In the genomic region with DNA sequence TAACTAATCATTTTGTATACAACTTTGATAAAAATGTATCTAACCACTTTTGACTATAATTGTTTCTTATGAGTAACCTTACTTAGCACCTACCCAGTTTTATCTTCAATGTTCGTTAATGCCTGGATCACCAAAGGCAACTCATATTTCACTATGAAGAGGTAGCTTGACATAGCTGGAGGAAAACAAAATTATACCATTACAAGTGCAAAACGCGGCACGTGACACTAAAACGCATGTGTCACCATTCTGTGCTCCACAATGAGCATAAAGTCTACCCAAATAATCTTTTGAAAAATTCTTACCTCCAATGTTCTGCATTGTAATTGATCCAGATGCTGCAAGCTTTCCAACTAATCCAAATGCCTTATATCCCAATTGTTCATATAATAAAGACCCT, we compare ENCODE assay signal across 12 cellular contexts. TPM values are rescaled to one million over a fixed set of nuclear protein-coding genes. Genes with fewer than 3 reads are reported as not detected.
A peak's percentile ranks its signal among the peaks of the same experiment; 100 is the strongest.
DNase-seq lines count a peak whose midpoint lies in the region; ATAC-seq and TF ChIP-seq lines count a peak whose summit lies in the region.
"Had no signal": no experiment of that assay in that cellular context is flagged by ENCODE, and none has a peak within 500 bp of the region (broad histone marks: within the 10 kb centered on the region; RNA-seq: fewer than 3 reads in every experiment).

No MANE protein-coding gene starts in this region.

- peaks cover 89% of the 10 kb centered on the region for H3K36me3 Mint-ChIP-seq in activated CD4-positive, alpha-beta memory T cell treated with anti-CD3 and anti-CD28 coated beads for 36 hours
- H3K36me3 Mint-ChIP-seq in activated CD4-positive, alpha-beta memory T cell treated with anti-CD3 and anti-CD28 coated beads, Interleukin-2, amount 10 ng/mL, durations not matched to agents 7 days and 5 days (ENCODE audit: low read depth) = peaks cover 97% of the 10 kb centered on the region
- peaks cover 67% of the 10 kb centered on the region for H3K36me3 Mint-ChIP-seq in type B pancreatic cell

- ATAC-seq in lower lobe of right lung = no peak
- ATAC-seq: body of pancreas had no signal

- no peaks in the 10 kb centered on the region for H3K27me3 ChIP-seq in ascending aorta
- H3K27me3 ChIP-seq in lower lobe of right lung (ENCODE audit: low read depth) = no peaks in the 10 kb centered on the region
- H3K27me3 ChIP-seq: body of pancreas, spleen had no signal

- DNase-seq in activated CD4-positive, alpha-beta memory T cell treated with anti-CD3 and anti-CD28 coated beads for 36 hours = no peak
- no peak for DNase-seq in activated CD4-positive, alpha-beta memory T cell treated with anti-CD3 and anti-CD28 coated beads, Interleukin-2, amount 10 ng/mL, durations not matched to agents 7 days and 5 days
- DNase-seq in ascending aorta (ENCODE audit: low spot score in 2 of 2) (no peak), lower lobe of right lung (no peak), type B pancreatic cell (ENCODE audit: extremely low spot score, unreplicated experiment) (no peak), GM10248 (ENCODE audit: extremely low spot score) (no peak), NCI-H2107 (lab: John Stamatoyannopoulos, UW) (no peak)
- no peak for DNase-seq in stimulated activated CD4-positive, alpha-beta T cell treated with anti-CD3 and anti-CD28 coated beads, Interleukin-15, amount 100 ng/mL, for 24 hours
- DNase-seq: activated CD4-positive, alpha-beta T cell treated with anti-CD3 and anti-CD28 coated beads for 4 hours; body of pancreas; NCI-H2081; spleen had no signal

- peaks cover 20 to 64% of the 10 kb centered on the region in 2 donors for H3K4me1 ChIP-seq in ascending aorta
- H3K4me1 ChIP-seq in lower lobe of right lung = peaks cover 73% of the 10 kb centered on the region

- H3K9me3 Mint-ChIP-seq in activated CD4-positive, alpha-beta memory T cell treated with anti-CD3 and anti-CD28 coated beads for 36 hours = no peaks in the 10 kb centered on the region
- no peaks in the 10 kb centered on the region for H3K9me3 Mint-ChIP-seq in activated CD4-positive, alpha-beta memory T cell treated with anti-CD3 and anti-CD28 coated beads, Interleukin-2, amount 10 ng/mL, durations not matched to agents 7 days and 5 days
- H3K9me3 Mint-ChIP-seq in type B pancreatic cell = no peaks in the 10 kb centered on the region

- peaks cover 6% of the 10 kb centered on the region for H3K27me3 Mint-ChIP-seq in activated CD4-positive, alpha-beta memory T cell treated with anti-CD3 and anti-CD28 coated beads for 36 hours
- no peaks in the 10 kb centered on the region for H3K27me3 Mint-ChIP-seq in activated CD4-positive, alpha-beta memory T cell treated with anti-CD3 and anti-CD28 coated beads, Interleukin-2, amount 10 ng/mL, durations not matched to agents 7 days and 5 days
- H3K27me3 Mint-ChIP-seq in type B pancreatic cell = no peaks in the 10 kb centered on the region

- H3K4me3 Mint-ChIP-seq in activated CD4-positive, alpha-beta memory T cell treated with anti-CD3 and anti-CD28 coated beads for 36 hours = no peak overlapping the region
- no peak overlapping the region for H3K4me3 Mint-ChIP-seq in activated CD4-positive, alpha-beta memory T cell treated with anti-CD3 and anti-CD28 coated beads, Interleukin-2, amount 10 ng/mL, durations not matched to agents 7 days and 5 days
- peak overlapping the region; percentile 61 for H3K4me3 Mint-ChIP-seq in type B pancreatic cell

- H3K27ac Mint-ChIP-seq in activated CD4-positive, alpha-beta memory T cell treated with anti-CD3 and anti-CD28 coated beads for 36 hours = peak overlapping the region; percentile 77
- H3K27ac Mint-ChIP-seq in activated CD4-positive, alpha-beta memory T cell treated with anti-CD3 and anti-CD28 coated beads, Interleukin-2, amount 10 ng/mL, durations not matched to agents 7 days and 5 days = no peak overlapping the region
- H3K27ac Mint-ChIP-seq in type B pancreatic cell = no peak overlapping the region

- peaks cover 89 to 93% of the 10 kb centered on the region in 2 donors for H3K36me3 ChIP-seq in ascending aorta
- H3K36me3 ChIP-seq in lower lobe of right lung = peaks cover 94% of the 10 kb centered on the region

- H3K27ac ChIP-seq in ascending aorta (peak overlapping the region in 1 of 2 donors; percentile 98), lower lobe of right lung (peak overlapping the region; percentile 4)

- TF ChIP-seq CTCF in ascending aorta (IDR thresholded peaks at IDR 0.05) = no peak
- no peak for TF ChIP-seq CTCF in lower lobe of right lung (IDR thresholded peaks at IDR 0.05)
- TF ChIP-seq CTCF in type B pancreatic cell (conservative IDR thresholded peaks at IDR 0.05) = no peak
- no peak for TF ChIP-seq CTCF in GM10248 (IDR thresholded peaks at IDR 0.05; ENCODE audit: control extremely low read depth, extremely low read depth, low read depth, missing control alignments)

- H3K9me3 ChIP-seq in ascending aorta (no peaks in the 10 kb centered on the region), lower lobe of right lung (no peaks in the 10 kb centered on the region)
- H3K9me3 ChIP-seq: body of pancreas, spleen had no signal

- CTCF ChIA-PET in activated CD4-positive, alpha-beta memory T cell treated with anti-CD3 and anti-CD28 coated beads for 36 hours (lab: Charles Lee) = interaction anchor here (1.3 to 1.4 kb wide), 2 partner anchors 13 to 309 kb away, joined by 3 to 4 read pairs; no protein-coding TSS in a partner anchor
- CTCF ChIA-PET in activated CD4-positive, alpha-beta memory T cell treated with anti-CD3 and anti-CD28 coated beads, Interleukin-2, amount 10 ng/mL, durations not matched to agents 7 days and 5 days (lab: Charles Lee) = interaction anchor here (1.2 kb wide), 1 partner anchor 11 kb away, joined by 3 read pairs; no protein-coding TSS in a partner anchor
- CTCF ChIA-PET in GM10248 (lab: Yijun Ruan, JAX) = interaction anchor here (1.3 kb wide), 1 partner anchor 242 kb away, joined by 3 read pairs; no protein-coding TSS in a partner anchor

- POLR2A ChIA-PET in activated CD4-positive, alpha-beta memory T cell treated with anti-CD3 and anti-CD28 coated beads for 36 hours (lab: Charles Lee) = interaction anchor here (1.7 to 2.1 kb wide), 2 partner anchors 8 to 10 kb away, joined by 8 to 11 read pairs; no protein-coding TSS in a partner anchor
- POLR2A ChIA-PET in activated CD4-positive, alpha-beta memory T cell treated with anti-CD3 and anti-CD28 coated beads, Interleukin-2, amount 10 ng/mL, durations not matched to agents 7 days and 5 days (lab: Charles Lee) = interaction anchor here (0.8 to 6.7 kb wide), 9 partner anchors 10 to 152 kb away, joined by 3 to 63 read pairs (median 4); partner anchors contain the start of gene SLC38A1
- POLR2A ChIA-PET in GM10248 (lab: Yijun Ruan, JAX) = interaction anchor here (1.4 kb wide), 1 partner anchor 13 kb away, joined by 4 read pairs; no protein-coding TSS in a partner anchor

- intact Hi-C loops in activated CD4-positive, alpha-beta memory T cell treated with anti-CD3 and anti-CD28 coated beads for 36 hours (cut with micrococcal nuclease) = no loop called here
- intact Hi-C loops in ascending aorta (cut with DNase I) = loop anchor here (5.0 kb wide), 2 partner anchors 144 to 214 kb away; no protein-coding TSS in a partner anchor
- intact Hi-C loops in lower lobe of right lung (cut with DNase I) = no loop called here

- peak overlapping the region; percentile 94 to 98 for H3K4me3 ChIP-seq in ascending aorta
- peak overlapping the region; percentile 90 for H3K4me3 ChIP-seq in lower lobe of right lung
- H3K4me3 ChIP-seq: body of pancreas had no signal

- H3K4me1 Mint-ChIP-seq in activated CD4-positive, alpha-beta memory T cell treated with anti-CD3 and anti-CD28 coated beads for 36 hours (ENCODE audit: low read depth) = peaks cover 81% of the 10 kb centered on the region
- H3K4me1 Mint-ChIP-seq in activated CD4-positive, alpha-beta memory T cell treated with anti-CD3 and anti-CD28 coated beads, Interleukin-2, amount 10 ng/mL, durations not matched to agents 7 days and 5 days = peaks cover 84% of the 10 kb centered on the region
- H3K4me1 Mint-ChIP-seq in type B pancreatic cell (ENCODE audit: unreplicated experiment) = peaks cover 39% of the 10 kb centered on the region

RNA-seq across cellular contexts. Expression of gene SLC38A2, which starts 5.8 kb away (rescaled TPM):
- total RNA-seq in activated CD4-positive, alpha-beta memory T cell treated with anti-CD3 and anti-CD28 coated beads for 36 hours = 100 to 1,000 TPM; 173 to 187 TPM
- total RNA-seq in activated CD4-positive, alpha-beta memory T cell treated with anti-CD3 and anti-CD28 coated beads, Interleukin-2, amount 10 ng/mL, durations not matched to agents 7 days and 5 days = 100 to 1,000 TPM; 265 to 267 TPM
- total RNA-seq in ascending aorta (384 TPM), lower lobe of right lung (284 TPM), type B pancreatic cell (ENCODE audit: low replicate concordance) (204 and 217 TPM in 2 replicates)
